In the genomic region with DNA sequence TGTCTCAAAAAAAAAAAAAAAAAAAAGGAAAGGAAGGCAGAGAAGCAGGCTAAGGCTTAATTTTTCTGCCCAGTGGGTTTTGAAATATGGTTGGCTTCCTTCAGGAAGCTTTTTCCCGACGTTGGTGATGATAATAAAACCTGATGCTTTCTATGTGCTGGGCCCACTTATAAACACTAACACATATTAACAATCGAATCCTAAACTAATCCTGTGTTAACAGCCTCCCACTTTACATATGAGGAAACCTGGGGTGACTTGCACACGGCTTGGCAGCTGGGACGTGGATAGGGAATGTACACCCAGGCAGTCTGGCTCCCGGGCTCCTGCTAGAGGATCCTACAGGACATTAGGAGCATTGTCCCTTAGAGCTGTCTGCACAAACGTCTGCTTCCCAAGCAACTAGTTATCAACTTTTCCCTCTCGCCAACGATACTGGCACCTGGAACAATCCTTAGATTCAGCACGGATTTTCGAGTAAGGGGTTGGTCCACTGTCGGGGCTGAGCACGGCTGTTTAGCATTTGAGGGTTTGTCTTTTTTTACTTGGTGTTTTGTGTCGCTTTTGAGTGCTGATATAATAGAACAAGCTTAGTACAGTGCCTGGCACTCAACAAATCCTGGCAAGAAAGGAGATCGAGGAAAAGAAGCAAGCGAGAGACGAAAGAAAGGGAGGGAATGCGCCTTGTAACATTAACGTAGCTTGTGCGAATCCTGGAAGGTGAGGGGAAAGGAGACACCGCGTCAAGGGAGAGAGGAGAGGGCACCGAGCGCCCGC, we compare ENCODE assay signal across 1 cellular context.
TF ChIP-seq lines count a peak whose summit lies in the region.

No MANE protein-coding gene starts in this region.

TF ChIP-seq in HepG2, 621 proteins besides CTCF, POLR2A, EP300 and RAD21 (continued from another document and continues in another):
- TF ChIP-seq, protein P1, sequence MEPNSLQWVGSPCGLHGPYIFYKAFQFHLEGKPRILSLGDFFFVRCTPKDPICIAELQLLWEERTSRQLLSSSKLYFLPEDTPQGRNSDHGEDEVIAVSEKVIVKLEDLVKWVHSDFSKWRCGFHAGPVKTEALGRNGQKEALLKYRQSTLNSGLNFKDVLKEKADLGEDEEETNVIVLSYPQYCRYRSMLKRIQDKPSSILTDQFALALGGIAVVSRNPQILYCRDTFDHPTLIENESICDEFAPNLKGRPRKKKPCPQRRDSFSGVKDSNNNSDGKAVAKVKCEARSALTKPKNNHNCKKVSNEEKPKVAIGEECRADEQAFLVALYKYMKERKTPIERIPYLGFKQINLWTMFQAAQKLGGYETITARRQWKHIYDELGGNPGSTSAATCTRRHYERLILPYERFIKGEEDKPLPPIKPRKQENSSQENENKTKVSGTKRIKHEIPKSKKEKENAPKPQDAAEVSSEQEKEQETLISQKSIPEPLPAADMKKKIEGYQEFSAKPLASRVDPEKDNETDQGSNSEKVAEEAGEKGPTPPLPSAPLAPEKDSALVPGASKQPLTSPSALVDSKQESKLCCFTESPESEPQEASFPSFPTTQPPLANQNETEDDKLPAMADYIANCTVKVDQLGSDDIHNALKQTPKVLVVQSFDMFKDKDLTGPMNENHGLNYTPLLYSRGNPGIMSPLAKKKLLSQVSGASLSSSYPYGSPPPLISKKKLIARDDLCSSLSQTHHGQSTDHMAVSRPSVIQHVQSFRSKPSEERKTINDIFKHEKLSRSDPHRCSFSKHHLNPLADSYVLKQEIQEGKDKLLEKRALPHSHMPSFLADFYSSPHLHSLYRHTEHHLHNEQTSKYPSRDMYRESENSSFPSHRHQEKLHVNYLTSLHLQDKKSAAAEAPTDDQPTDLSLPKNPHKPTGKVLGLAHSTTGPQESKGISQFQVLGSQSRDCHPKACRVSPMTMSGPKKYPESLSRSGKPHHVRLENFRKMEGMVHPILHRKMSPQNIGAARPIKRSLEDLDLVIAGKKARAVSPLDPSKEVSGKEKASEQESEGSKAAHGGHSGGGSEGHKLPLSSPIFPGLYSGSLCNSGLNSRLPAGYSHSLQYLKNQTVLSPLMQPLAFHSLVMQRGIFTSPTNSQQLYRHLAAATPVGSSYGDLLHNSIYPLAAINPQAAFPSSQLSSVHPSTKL (CRISPR knock-in tag; IDR thresholded peaks at IDR 0.05) = no peak; the same call in 1 of the 2 replicates
- TF ChIP-seq ZNF703 (CRISPR knock-in tag; IDR thresholded peaks at IDR 0.05; ENCODE audit: borderline replicate concordance) = no peak
- TF ChIP-seq ZBTB20 (CRISPR knock-in tag; IDR thresholded peaks at IDR 0.05; ENCODE audit: borderline replicate concordance, low read depth) = no peak
- TF ChIP-seq NFRKB (IDR thresholded peaks at IDR 0.05) = no peak
- TF ChIP-seq PITX1 (CRISPR knock-in tag; IDR thresholded peaks at IDR 0.05) = no peak
- TF ChIP-seq ZNF577 (CRISPR knock-in tag; IDR thresholded peaks at IDR 0.05; ENCODE audit: borderline replicate concordance, low read depth) = no peak
- TF ChIP-seq ZNF674 (CRISPR knock-in tag; IDR thresholded peaks at IDR 0.05; ENCODE audit: low read depth) = no peak; the same call in none of the 2 replicates
- no peak for TF ChIP-seq GABPA (IDR thresholded peaks at IDR 0.05; ENCODE audit: low read depth, low read length)
- TF ChIP-seq GABPA (CRISPR knock-in tag; IDR thresholded peaks at IDR 0.05; ENCODE audit: low read depth) = no peak
- TF ChIP-seq CHCHD3 (CRISPR knock-in tag; IDR thresholded peaks at IDR 0.05) = no peak
- TF ChIP-seq, protein P2, sequence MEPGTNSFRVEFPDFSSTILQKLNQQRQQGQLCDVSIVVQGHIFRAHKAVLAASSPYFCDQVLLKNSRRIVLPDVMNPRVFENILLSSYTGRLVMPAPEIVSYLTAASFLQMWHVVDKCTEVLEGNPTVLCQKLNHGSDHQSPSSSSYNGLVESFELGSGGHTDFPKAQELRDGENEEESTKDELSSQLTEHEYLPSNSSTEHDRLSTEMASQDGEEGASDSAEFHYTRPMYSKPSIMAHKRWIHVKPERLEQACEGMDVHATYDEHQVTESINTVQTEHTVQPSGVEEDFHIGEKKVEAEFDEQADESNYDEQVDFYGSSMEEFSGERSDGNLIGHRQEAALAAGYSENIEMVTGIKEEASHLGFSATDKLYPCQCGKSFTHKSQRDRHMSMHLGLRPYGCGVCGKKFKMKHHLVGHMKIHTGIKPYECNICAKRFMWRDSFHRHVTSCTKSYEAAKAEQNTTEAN (CRISPR knock-in tag; conservative IDR thresholded peaks at IDR 0.05) = no peak; the same call in 1 of the 2 replicates
- TF ChIP-seq ATAD3A (CRISPR knock-in tag; IDR thresholded peaks at IDR 0.05) = no peak
- TF ChIP-seq ZNF143 (CRISPR knock-in tag; IDR thresholded peaks at IDR 0.05) = no peak
- TF ChIP-seq ZNF792 (CRISPR knock-in tag; IDR thresholded peaks at IDR 0.05) = 0 out of 2 replicates have a peak, but pooled peaks have one; percentile 11
- no peak for TF ChIP-seq ZBTB7B (CRISPR knock-in tag; IDR thresholded peaks at IDR 0.05)
- TF ChIP-seq, protein P3, sequence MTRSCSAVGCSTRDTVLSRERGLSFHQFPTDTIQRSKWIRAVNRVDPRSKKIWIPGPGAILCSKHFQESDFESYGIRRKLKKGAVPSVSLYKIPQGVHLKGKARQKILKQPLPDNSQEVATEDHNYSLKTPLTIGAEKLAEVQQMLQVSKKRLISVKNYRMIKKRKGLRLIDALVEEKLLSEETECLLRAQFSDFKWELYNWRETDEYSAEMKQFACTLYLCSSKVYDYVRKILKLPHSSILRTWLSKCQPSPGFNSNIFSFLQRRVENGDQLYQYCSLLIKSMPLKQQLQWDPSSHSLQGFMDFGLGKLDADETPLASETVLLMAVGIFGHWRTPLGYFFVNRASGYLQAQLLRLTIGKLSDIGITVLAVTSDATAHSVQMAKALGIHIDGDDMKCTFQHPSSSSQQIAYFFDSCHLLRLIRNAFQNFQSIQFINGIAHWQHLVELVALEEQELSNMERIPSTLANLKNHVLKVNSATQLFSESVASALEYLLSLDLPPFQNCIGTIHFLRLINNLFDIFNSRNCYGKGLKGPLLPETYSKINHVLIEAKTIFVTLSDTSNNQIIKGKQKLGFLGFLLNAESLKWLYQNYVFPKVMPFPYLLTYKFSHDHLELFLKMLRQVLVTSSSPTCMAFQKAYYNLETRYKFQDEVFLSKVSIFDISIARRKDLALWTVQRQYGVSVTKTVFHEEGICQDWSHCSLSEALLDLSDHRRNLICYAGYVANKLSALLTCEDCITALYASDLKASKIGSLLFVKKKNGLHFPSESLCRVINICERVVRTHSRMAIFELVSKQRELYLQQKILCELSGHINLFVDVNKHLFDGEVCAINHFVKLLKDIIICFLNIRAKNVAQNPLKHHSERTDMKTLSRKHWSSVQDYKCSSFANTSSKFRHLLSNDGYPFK (CRISPR knock-in tag; IDR thresholded peaks at IDR 0.05; ENCODE audit: borderline replicate concordance) = no peak
- TF ChIP-seq ZFP36 (IDR thresholded peaks at IDR 0.05; ENCODE audit: borderline replicate concordance, low read depth, low read length, partially characterized antibody) = no peak
- TF ChIP-seq, protein P4, sequence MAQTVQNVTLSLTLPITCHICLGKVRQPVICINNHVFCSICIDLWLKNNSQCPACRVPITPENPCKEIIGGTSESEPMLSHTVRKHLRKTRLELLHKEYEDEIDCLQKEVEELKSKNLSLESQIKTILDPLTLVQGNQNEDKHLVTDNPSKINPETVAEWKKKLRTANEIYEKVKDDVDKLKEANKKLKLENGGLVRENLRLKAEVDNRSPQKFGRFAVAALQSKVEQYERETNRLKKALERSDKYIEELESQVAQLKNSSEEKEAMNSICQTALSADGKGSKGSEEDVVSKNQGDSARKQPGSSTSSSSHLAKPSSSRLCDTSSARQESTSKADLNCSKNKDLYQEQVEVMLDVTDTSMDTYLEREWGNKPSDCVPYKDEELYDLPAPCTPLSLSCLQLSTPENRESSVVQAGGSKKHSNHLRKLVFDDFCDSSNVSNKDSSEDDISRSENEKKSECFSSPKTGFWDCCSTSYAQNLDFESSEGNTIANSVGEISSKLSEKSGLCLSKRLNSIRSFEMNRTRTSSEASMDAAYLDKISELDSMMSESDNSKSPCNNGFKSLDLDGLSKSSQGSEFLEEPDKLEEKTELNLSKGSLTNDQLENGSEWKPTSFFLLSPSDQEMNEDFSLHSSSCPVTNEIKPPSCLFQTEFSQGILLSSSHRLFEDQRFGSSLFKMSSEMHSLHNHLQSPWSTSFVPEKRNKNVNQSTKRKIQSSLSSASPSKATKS (CRISPR knock-in tag; IDR thresholded peaks at IDR 0.05) = no peak
- TF ChIP-seq DNMT1 (CRISPR knock-in tag; IDR thresholded peaks at IDR 0.05) = no peak
- no peak for TF ChIP-seq ETV6 (CRISPR knock-in tag; conservative IDR thresholded peaks at IDR 0.05)
- TF ChIP-seq ZKSCAN5 (CRISPR knock-in tag; IDR thresholded peaks at IDR 0.05) = no peak
- TF ChIP-seq, protein P5, sequence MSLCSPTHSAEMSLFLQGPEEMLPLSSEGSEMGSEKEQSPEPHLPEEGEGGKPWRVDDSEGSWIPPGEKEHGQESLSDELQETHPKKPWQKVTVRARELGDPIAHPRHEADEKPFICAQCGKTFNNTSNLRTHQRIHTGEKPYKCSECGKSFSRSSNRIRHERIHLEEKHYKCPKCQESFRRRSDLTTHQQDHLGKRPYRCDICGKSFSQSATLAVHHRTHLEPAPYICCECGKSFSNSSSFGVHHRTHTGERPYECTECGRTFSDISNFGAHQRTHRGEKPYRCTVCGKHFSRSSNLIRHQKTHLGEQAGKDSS (CRISPR knock-in tag; IDR thresholded peaks at IDR 0.05; ENCODE audit: borderline replicate concordance, low read depth) = peak; percentile 26; the same call in 1 of the 2 replicates
- no peak for TF ChIP-seq ATF7 (IDR thresholded peaks at IDR 0.05)
- TF ChIP-seq ATF7 (CRISPR knock-in tag; IDR thresholded peaks at IDR 0.05) = no peak; the same call in 1 of the 2 replicates
- TF ChIP-seq, protein P6, sequence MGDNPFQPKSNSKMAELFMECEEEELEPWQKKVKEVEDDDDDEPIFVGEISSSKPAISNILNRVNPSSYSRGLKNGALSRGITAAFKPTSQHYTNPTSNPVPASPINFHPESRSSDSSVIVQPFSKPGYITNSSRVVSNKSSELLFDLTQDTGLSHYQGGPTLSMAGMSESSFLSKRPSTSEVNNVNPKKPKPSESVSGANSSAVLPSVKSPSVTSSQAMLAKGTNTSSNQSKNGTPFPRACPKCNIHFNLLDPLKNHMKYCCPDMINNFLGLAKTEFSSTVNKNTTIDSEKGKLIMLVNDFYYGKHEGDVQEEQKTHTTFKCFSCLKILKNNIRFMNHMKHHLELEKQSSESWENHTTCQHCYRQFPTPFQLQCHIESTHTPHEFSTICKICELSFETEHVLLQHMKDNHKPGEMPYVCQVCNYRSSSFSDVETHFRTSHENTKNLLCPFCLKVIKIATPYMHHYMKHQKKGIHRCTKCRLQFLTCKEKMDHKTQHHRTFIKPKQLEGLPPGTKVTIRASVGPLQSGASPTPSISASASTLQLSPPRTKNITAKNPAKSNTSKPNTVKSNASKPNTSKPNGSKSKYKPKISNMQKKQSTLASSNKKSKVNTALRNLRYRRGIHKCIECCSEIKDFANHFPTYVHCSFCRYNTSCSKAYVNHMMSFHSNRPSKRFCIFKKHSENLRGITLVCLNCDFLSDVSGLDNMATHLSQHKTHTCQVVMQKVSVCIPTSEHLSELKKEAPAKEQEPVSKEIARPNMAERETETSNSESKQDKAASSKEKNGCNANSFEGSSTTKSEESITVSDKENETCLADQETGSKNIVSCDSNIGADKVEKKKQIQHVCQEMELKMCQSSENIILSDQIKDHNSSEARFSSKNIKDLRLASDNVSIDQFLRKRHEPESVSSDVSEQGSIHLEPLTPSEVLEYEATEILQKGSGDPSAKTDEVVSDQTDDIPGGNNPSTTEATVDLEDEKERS (CRISPR knock-in tag; IDR thresholded peaks at IDR 0.05) = no peak
- no peak for TF ChIP-seq TCF12 (IDR thresholded peaks at IDR 0.05)
- TF ChIP-seq TCF12 (CRISPR knock-in tag; IDR thresholded peaks at IDR 0.05) = no peak
- no peak; the same call in 1 of the 2 replicates for TF ChIP-seq ZNF614 (CRISPR knock-in tag; IDR thresholded peaks at IDR 0.05; ENCODE audit: borderline replicate concordance)
- TF ChIP-seq BRD4 (CRISPR knock-in tag; IDR thresholded peaks at IDR 0.05) = 0 out of 2 replicates have a peak, but pooled peaks have one; percentile 73
- TF ChIP-seq JDP2 (CRISPR knock-in tag; IDR thresholded peaks at IDR 0.05; ENCODE audit: borderline replicate concordance) = no peak
- TF ChIP-seq ARHGAP35 (CRISPR knock-in tag; IDR thresholded peaks at IDR 0.05; ENCODE audit: borderline replicate concordance) = no peak
- peak; percentile 2; the same call in 1 of the 2 replicates for TF ChIP-seq CEBPG (CRISPR knock-in tag; IDR thresholded peaks at IDR 0.05)
- TF ChIP-seq, protein P7, sequence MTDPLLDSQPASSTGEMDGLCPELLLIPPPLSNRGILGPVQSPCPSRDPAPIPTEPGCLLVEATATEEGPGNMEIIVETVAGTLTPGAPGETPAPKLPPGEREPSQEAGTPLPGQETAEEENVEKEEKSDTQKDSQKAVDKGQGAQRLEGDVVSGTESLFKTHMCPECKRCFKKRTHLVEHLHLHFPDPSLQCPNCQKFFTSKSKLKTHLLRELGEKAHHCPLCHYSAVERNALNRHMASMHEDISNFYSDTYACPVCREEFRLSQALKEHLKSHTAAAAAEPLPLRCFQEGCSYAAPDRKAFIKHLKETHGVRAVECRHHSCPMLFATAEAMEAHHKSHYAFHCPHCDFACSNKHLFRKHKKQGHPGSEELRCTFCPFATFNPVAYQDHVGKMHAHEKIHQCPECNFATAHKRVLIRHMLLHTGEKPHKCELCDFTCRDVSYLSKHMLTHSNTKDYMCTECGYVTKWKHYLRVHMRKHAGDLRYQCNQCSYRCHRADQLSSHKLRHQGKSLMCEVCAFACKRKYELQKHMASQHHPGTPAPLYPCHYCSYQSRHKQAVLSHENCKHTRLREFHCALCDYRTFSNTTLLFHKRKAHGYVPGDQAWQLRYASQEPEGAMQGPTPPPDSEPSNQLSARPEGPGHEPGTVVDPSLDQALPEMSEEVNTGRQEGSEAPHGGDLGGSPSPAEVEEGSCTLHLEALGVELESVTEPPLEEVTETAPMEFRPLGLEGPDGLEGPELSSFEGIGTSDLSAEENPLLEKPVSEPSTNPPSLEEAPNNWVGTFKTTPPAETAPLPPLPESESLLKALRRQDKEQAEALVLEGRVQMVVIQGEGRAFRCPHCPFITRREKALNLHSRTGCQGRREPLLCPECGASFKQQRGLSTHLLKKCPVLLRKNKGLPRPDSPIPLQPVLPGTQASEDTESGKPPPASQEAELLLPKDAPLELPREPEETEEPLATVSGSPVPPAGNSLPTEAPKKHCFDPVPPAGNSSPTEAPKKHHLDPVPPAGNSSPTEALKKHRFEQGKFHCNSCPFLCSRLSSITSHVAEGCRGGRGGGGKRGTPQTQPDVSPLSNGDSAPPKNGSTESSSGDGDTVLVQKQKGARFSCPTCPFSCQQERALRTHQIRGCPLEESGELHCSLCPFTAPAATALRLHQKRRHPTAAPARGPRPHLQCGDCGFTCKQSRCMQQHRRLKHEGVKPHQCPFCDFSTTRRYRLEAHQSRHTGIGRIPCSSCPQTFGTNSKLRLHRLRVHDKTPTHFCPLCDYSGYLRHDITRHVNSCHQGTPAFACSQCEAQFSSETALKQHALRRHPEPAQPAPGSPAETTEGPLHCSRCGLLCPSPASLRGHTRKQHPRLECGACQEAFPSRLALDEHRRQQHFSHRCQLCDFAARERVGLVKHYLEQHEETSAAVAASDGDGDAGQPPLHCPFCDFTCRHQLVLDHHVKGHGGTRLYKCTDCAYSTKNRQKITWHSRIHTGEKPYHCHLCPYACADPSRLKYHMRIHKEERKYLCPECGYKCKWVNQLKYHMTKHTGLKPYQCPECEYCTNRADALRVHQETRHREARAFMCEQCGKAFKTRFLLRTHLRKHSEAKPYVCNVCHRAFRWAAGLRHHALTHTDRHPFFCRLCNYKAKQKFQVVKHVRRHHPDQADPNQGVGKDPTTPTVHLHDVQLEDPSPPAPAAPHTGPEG (CRISPR knock-in tag; IDR thresholded peaks at IDR 0.05) = 0 out of 2 replicates have a peak, but pooled peaks have one; percentile 9
